ENCODE assay signal across 8 cellular contexts in the genomic region with DNA sequence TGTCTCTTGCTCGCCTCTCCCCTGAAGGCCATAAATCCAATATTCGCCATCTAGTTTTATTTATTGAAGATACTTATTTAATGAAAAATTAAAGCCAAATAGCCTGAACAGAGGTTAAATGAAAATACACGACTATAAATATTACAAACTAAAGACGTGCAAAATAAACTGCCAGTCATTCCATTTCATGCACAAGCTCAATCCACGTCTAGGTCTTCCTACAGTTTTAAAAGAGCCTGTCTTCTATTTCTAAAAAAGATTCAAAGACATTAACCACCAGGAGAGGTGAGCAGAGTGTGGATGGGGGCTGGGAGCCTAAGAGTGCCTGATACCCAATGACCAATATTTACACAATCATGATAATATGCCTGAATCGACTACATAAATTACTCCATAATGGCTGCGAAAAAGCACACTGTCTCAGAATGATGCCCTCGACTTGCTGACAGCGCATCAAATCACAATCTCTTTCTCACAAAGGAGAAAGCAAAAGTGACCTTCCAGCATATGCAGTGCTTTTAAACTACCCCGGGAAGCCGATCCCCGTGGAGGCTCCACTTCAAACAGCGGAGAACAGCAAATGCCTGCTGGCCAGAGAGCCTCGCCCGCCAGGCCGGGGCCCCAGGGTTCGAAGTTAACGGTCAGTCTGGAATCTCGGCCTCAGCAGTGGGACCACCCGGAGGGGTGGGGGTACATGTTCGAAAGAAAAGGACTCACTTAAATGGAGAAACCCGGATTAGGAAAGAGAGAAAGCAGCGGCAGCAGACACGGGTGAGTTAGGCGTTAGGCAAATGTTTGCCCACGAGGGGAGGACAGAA.
DNase-seq lines count a peak whose midpoint lies in the region; ATAC-seq and TF ChIP-seq lines count a peak whose summit lies in the region.

No MANE protein-coding gene starts in this region.

- H3K9ac ChIP-seq in adipocyte (ENCODE audit: low read length), result peak overlapping the region; percentile 88

- ATAC-seq in HG02973 (IDR thresholded peaks at IDR 0.05; ENCODE audit: unreplicated experiment), result no peak

- peak overlapping the region; percentile 93 for H3K4me3 ChIP-seq in adipocyte (ENCODE audit: low read length)
- H3K4me3 ChIP-seq in iPS DF 6.9 (ENCODE audit: low read length), result peak overlapping the region; percentile 52; the same call in 1 of the 2 replicates
- H3K4me3 ChIP-seq in retinal pigment epithelial cell (ENCODE audit: low read length), result peak overlapping the region; percentile 86

- H3K9me3 ChIP-seq in adipocyte (ENCODE audit: control insufficient read depth, low read length) (no peaks in the 10 kb centered on the region), iPS DF 6.9 (ENCODE audit: control insufficient read depth, insufficient read depth, low read length) (no peaks in the 10 kb centered on the region)

- H3K4me1 ChIP-seq in adipocyte (ENCODE audit: control insufficient read depth, insufficient read depth, low read length) (peaks cover 21% of the 10 kb centered on the region), iPS DF 6.9 (ENCODE audit: control insufficient read depth, insufficient read depth, low read length) (0 out of 2 replicates have a peak, but pooled peaks cover 2% of the 10 kb centered on the region)

- H3K27me3 ChIP-seq in adipocyte (replicated peaks; ENCODE audit: control insufficient read depth, insufficient read depth, low read length) (no peaks in the 10 kb centered on the region), iPS DF 6.9 (ENCODE audit: control insufficient read depth, insufficient read depth, low read length) (peaks cover 3% of the 10 kb centered on the region; the same call in 1 of the 2 replicates)

- DNase-seq in NCI-H2029 (lab: John Stamatoyannopoulos, UW), result peak; percentile 22
- no peak for DNase-seq in NCI-H2029 treated with DMSO at 0.1 percent for 48 hours (lab: John Stamatoyannopoulos, UW)
- DNase-seq in NCI-H1105 treated with DMSO at 0.1 percent for 48 hours (lab: John Stamatoyannopoulos, UW), result peak; percentile 20
- peak; percentile 67 for DNase-seq in adipocyte (ENCODE audit: low read depth)
- no peak for DNase-seq in iPS DF 6.9 (ENCODE audit: low read depth, low spot score)
- DNase-seq in retinal pigment epithelial cell (ENCODE audit: low read depth), result no peak
- DNase-seq in amniotic stem cell (lab: John Stamatoyannopoulos, UW), result no peak

- H3K27ac ChIP-seq in iPS DF 6.9 (ENCODE audit: low read length), result no peak overlapping the region

- H3K36me3 ChIP-seq in adipocyte (ENCODE audit: control insufficient read depth, insufficient read depth, low read length, severe bottlenecking), result peaks cover 11% of the 10 kb centered on the region
- H3K36me3 ChIP-seq in iPS DF 6.9 (ENCODE audit: control insufficient read depth, insufficient read depth, low read length), result no peaks in the 10 kb centered on the region

- no CpG with 5 or more reads among the region's 26 CpGs for WGBS in iPS DF 6.9 (ENCODE audit: insufficient coverage, insufficient read length)

- TF ChIP-seq CTCF in retinal pigment epithelial cell (conservative IDR thresholded peaks at IDR 0.05; ENCODE audit: low read depth, low read length), result no peak

Comparison
In these comparisons a context has a peak if more than half of its experiments do, and no peak if none do; other contexts are left out.
1. DNase-seq: peak in NCI-H2029 (single experiment), NCI-H1105 treated with DMSO at 0.1 percent for 48 hours (single experiment) and adipocyte (single experiment); none in NCI-H2029 treated with DMSO at 0.1 percent for 48 hours (single experiment), iPS DF 6.9 (single experiment), retinal pigment epithelial cell (single experiment) and amniotic stem cell (single experiment).
2. Peak in every context shown above with its lines, with median percentiles within 50 percentile points of each other: H3K4me3 ChIP-seq.